1 cellular context compared by ENCODE assay signal in genomic region chr1:143651350-143651992, GRCh38.
TF ChIP-seq lines count a peak whose summit lies in the region.

No MANE protein-coding gene starts in this region.

TF ChIP-seq in GM23338, 12 proteins besides CTCF, POLR2A, EP300 and RAD21 (continued from another document):
- TF ChIP-seq ZNF462 (CRISPR knock-in tag; IDR thresholded peaks at IDR 0.05), result no peak
- no peak for TF ChIP-seq EZH2phosphoT487 (IDR thresholded peaks at IDR 0.05; ENCODE audit: unreplicated experiment)
- no peak for TF ChIP-seq ZNF114 (CRISPR knock-in tag; IDR thresholded peaks at IDR 0.05)
- no peak for TF ChIP-seq CREB1 (CRISPR knock-in tag; IDR thresholded peaks at IDR 0.05; ENCODE audit: low read depth)
